12 cellular contexts compared by ENCODE assay signal in the genomic region with DNA sequence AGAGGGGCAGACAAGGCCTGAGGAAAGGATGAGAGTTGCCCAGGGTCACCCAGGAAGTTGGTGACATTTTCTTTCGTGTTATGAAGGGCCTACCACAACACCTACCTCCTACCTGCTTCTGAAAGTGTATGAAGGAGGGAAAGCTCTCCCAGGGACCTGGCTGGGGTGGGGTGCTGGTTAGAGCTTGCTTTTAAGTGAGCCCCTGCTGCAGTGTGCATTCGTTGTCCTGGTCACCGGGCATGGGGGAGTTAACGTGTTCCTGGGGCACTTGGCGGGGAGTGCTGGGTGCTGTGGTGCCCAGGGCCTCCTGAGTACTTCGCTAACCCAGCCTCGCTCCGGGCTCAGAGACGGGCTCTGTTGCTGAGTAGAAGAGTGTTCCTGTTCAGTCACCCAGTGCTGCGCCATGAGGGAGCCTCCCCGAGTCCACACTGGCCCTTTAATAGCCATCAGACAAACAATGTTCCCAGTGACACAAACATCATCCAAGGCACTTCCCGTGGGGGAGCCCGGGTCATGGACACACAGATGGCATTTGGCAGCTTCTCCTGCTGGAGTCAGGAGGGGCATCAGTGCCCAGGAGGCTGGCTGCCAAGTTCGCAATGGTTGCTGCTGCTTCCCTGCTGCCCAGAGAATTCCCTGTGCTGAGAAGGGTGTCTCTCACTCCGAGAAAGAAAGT.
DNase-seq lines count a peak whose midpoint lies in the region; ATAC-seq and TF ChIP-seq lines count a peak whose summit lies in the region.
"Had no signal": no experiment of that assay in that cellular context is flagged by ENCODE, and none has a peak within 500 bp of the region (broad histone marks: within the 10 kb centered on the region; RNA-seq: fewer than 3 reads in every experiment).

No MANE protein-coding gene starts in this region.

- 74% methylated on average over 11 of the region's 15 CpGs for WGBS in SK-N-SH (ENCODE audit: low lambda C conversion rate)

- intact Hi-C loops in left ventricle myocardium superior (cut with micrococcal nuclease) = no loop called here
- intact Hi-C loops in posterior vena cava (cut with DNase I) = loop anchor here in 1 of 2 donors (10.0 kb wide), 1 partner anchor 108 kb away; no protein-coding TSS in a partner anchor

- peaks cover 8% of the 10 kb centered on the region for H3K27me3 Mint-ChIP-seq in activated naive CD4-positive, alpha-beta T cell treated with anti-CD3 and anti-CD28 coated beads, Interleukin-2, amount 10 ng/mL, durations not matched to agents 7 days and 5 days

- TF ChIP-seq CTCF in SK-N-SH (IDR thresholded peaks at IDR 0.05) = no peak

- POLR2A ChIA-PET in SK-N-SH (lab: Yijun Ruan, JAX) = no interaction called here

- peaks cover 7% of the 10 kb centered on the region for H3K4me1 Mint-ChIP-seq in activated naive CD4-positive, alpha-beta T cell treated with anti-CD3 and anti-CD28 coated beads, Interleukin-2, amount 10 ng/mL, durations not matched to agents 7 days and 5 days

- no peaks in the 10 kb centered on the region; the same call in 1 of the 2 replicates for H3K79me2 ChIP-seq in SK-N-SH (ENCODE audit: insufficient read depth)

- H3F3A ChIP-seq in SK-N-SH (replicated peaks; ENCODE audit: insufficient read depth) = no peaks in the 10 kb centered on the region

- DNase-seq in DMS153 (lab: John Stamatoyannopoulos, UW) = peak; percentile 65
- DNase-seq in SK-N-SH = peak; percentile 70
- peak; percentile 86 for DNase-seq in left ventricle myocardium superior
- DNase-seq in posterior vena cava (ENCODE audit: low spot score) = peak; percentile 81
- DNase-seq in activated CD4-positive, alpha-beta T cell treated with anti-CD3 and anti-CD28 coated beads, Interleukin-2, amount 50 U/mL, for 4 hours = no peak
- no peak for DNase-seq in activated naive CD4-positive, alpha-beta T cell treated with anti-CD3 and anti-CD28 coated beads, Interleukin-2, amount 10 ng/mL, durations not matched to agents 7 days and 5 days
- DNase-seq: activated CD4-positive, alpha-beta T cell treated with anti-CD3 and anti-CD28 coated beads, Interleukin-2, amount 50 U/mL, for 48 hours; NCI-H524 had no signal

- CTCF ChIA-PET in SK-N-SH (lab: Yijun Ruan, JAX) = interaction anchor here (0.8 to 1.5 kb wide), 3 partner anchors 10 to 185 kb away, joined by 3 to 4 read pairs (median 3); no protein-coding TSS in a partner anchor
- CTCF ChIA-PET in activated naive CD4-positive, alpha-beta T cell treated with anti-CD3 and anti-CD28 coated beads, Interleukin-2, amount 10 ng/mL, durations not matched to agents 7 days and 5 days (lab: Charles Lee) = no interaction called here

- H3K36me3 Mint-ChIP-seq in activated naive CD4-positive, alpha-beta T cell treated with anti-CD3 and anti-CD28 coated beads, Interleukin-2, amount 10 ng/mL, durations not matched to agents 7 days and 5 days = no peaks in the 10 kb centered on the region
- H3K36me3 Mint-ChIP-seq: memory B cell had no signal

- no peaks in the 10 kb centered on the region for H3K9me2 ChIP-seq in SK-N-SH

- H3K4me2 ChIP-seq in SK-N-SH = no peak overlapping the region

- peaks cover 34% of the 10 kb centered on the region for H4K20me1 ChIP-seq in SK-N-SH (ENCODE audit: insufficient read depth)

- no peak overlapping the region for H3K4me3 ChIP-seq in SK-N-SH (ENCODE audit: low read depth in 2 of 2, low read length in 1 of 2)

- no peak overlapping the region for H2AFZ ChIP-seq in SK-N-SH (ENCODE audit: low read depth)

- no peak overlapping the region for H3K4me3 Mint-ChIP-seq in activated naive CD4-positive, alpha-beta T cell treated with anti-CD3 and anti-CD28 coated beads, Interleukin-2, amount 10 ng/mL, durations not matched to agents 7 days and 5 days
- H3K4me3 Mint-ChIP-seq: memory B cell had no signal

- peak; percentile 78 for ATAC-seq in left ventricle myocardium superior
- no peak for ATAC-seq in HG03139 (IDR thresholded peaks at IDR 0.05; ENCODE audit: unreplicated experiment)
- no peak for ATAC-seq in HG03432 (IDR thresholded peaks at IDR 0.05; ENCODE audit: unreplicated experiment)

- H3K27me3 ChIP-seq in SK-N-SH (ENCODE audit: insufficient read depth) = no peaks in the 10 kb centered on the region
- H3K27me3 ChIP-seq: breast epithelium had no signal

- H3K27ac ChIP-seq in SK-N-SH (ENCODE audit: low read depth in 2 of 2, low read length in 1 of 2) = peak overlapping the region in 1 of 2 experiments; percentile 69; a peak in 1 of 4 replicates

- peaks cover 16 to 64% of the 10 kb centered on the region in 2 experiments; a peak in 3 of 4 replicates for H3K4me1 ChIP-seq in SK-N-SH (ENCODE audit: control insufficient read depth in 1 of 2, insufficient read depth in 2 of 2, low read depth in 1 of 2, low read length in 1 of 2)

- no peak overlapping the region for H3K9ac ChIP-seq in SK-N-SH

- H3K27ac Mint-ChIP-seq in activated naive CD4-positive, alpha-beta T cell treated with anti-CD3 and anti-CD28 coated beads, Interleukin-2, amount 10 ng/mL, durations not matched to agents 7 days and 5 days = no peak overlapping the region
- H3K27ac Mint-ChIP-seq: memory B cell had no signal

- H3K9me3 ChIP-seq in SK-N-SH = no peaks in the 10 kb centered on the region
- H3K9me3 ChIP-seq: breast epithelium had no signal

- TF ChIP-seq RAD21 in SK-N-SH (IDR thresholded peaks at IDR 0.05; ENCODE audit: low read length) = 0 out of 2 replicates have a peak, but pooled peaks have one; percentile 2

- peak in 1 of 2 experiments; percentile 26; a peak in 1 of 4 replicates for TF ChIP-seq EP300 in SK-N-SH (IDR thresholded peaks at IDR 0.05; ENCODE audit: borderline replicate concordance in 1 of 2, low read depth in 1 of 2, low read length in 1 of 2)

- H3K9me3 Mint-ChIP-seq in activated naive CD4-positive, alpha-beta T cell treated with anti-CD3 and anti-CD28 coated beads, Interleukin-2, amount 10 ng/mL, durations not matched to agents 7 days and 5 days = no peaks in the 10 kb centered on the region
- H3K9me3 Mint-ChIP-seq: memory B cell had no signal

- H3K36me3 ChIP-seq in SK-N-SH (replicated peaks in 1 of 2; ENCODE audit: control insufficient read depth in 1 of 2, insufficient read depth in 2 of 2, low read length in 1 of 2) = peaks cover 14% of the 10 kb centered on the region in 2 experiments
- H3K36me3 ChIP-seq: breast epithelium had no signal

TF ChIP-seq in SK-N-SH, 30 proteins besides CTCF, POLR2A, EP300 and RAD21:
- no peak for TF ChIP-seq MEF2A (IDR thresholded peaks at IDR 0.05; ENCODE audit: borderline replicate concordance, low read depth)
- peak; percentile 22; the same call in 1 of the 2 replicates for TF ChIP-seq NFIC (IDR thresholded peaks at IDR 0.05; ENCODE audit: borderline replicate concordance)
TF ChIP-seq in SK-N-SH: peak in this region for 1.

Comparison
In these comparisons a context has a peak if more than half of its experiments do, and no peak if none do; other contexts are left out.
1. DNase-seq: peak in DMS153 (single experiment), SK-N-SH (single experiment), left ventricle myocardium superior (single experiment) and posterior vena cava (single experiment); none in activated CD4-positive, alpha-beta T cell treated with anti-CD3 and anti-CD28 coated beads, Interleukin-2, amount 50 U/mL, for 4 hours (0 of 2) and activated naive CD4-positive, alpha-beta T cell treated with anti-CD3 and anti-CD28 coated beads, Interleukin-2, amount 10 ng/mL, durations not matched to agents 7 days and 5 days (single experiment).